ENCODE assay signal across 12 cellular contexts in genomic region chr5:14148890-14149671, GRCh38. TPM values are rescaled to one million over a fixed set of nuclear protein-coding genes. Genes with fewer than 3 reads are reported as not detected.
DNase-seq lines count a peak whose midpoint lies in the region; ATAC-seq, FAIRE-seq and TF ChIP-seq lines count a peak whose summit lies in the region.
"Had no signal": no experiment of that assay in that cellular context is flagged by ENCODE, and none has a peak within 500 bp of the region (broad histone marks: within the 10 kb centered on the region; RNA-seq: fewer than 3 reads in every experiment).

No MANE protein-coding gene starts in this region.

- H3K4me3 ChIP-seq in small intestine (ENCODE audit: low read depth in 1 of 2, low read length in 2 of 2) (no peak overlapping the region), Karpas-422 (ENCODE audit: low read length) (no peak overlapping the region)
- H3K4me3 ChIP-seq: esophagus squamous epithelium had no signal

- WGBS in small intestine, 3 donors = 30 to 61% (median 48%) methylated on average over 15 of the region's 15 CpGs

- H3K4me2 ChIP-seq in Karpas-422 (ENCODE audit: low read depth, low read length, poor library complexity, severe bottlenecking) = no peak overlapping the region
- H3K4me2 ChIP-seq: KMS-11 had no signal

- no peaks in the 10 kb centered on the region for H3K36me3 ChIP-seq in small intestine (ENCODE audit: control insufficient read depth in 2 of 2, insufficient read depth in 2 of 2, low read length in 2 of 2)
- no peaks in the 10 kb centered on the region for H3K36me3 ChIP-seq in Karpas-422 (ENCODE audit: insufficient read depth, low read length)
- H3K36me3 ChIP-seq: esophagus squamous epithelium had no signal

- no peak for ATAC-seq in HG03108 (IDR thresholded peaks at IDR 0.05; ENCODE audit: unreplicated experiment)

- no peaks in the 10 kb centered on the region for H3K79me2 ChIP-seq in Karpas-422 (ENCODE audit: low read length)

- peak; percentile 57 for DNase-seq in HuH-7 (ENCODE audit: low spot score)
- peak; percentile 58 for DNase-seq in glomerular visceral epithelial cell (ENCODE audit: extremely low spot score)
- DNase-seq in small intestine = peak; percentile 78
- no peak for DNase-seq in activated CD8-positive, alpha-beta memory T cell treated with anti-CD3 and anti-CD28 coated beads for 24 hours
- DNase-seq in Karpas-422 = no peak
- DNase-seq in inferior parietal cortex (ENCODE audit: extremely low spot score) = no peak
- DNase-seq: esophagus squamous epithelium, kidney glomerular epithelial cell, NCI-H510A treated with DMSO at 0.1 percent for 48 hours had no signal

- no peaks in the 10 kb centered on the region for H3K9me3 ChIP-seq in small intestine (ENCODE audit: control insufficient read depth, low read depth)
- H3K9me3 ChIP-seq in Karpas-422 (ENCODE audit: low read length) = no peaks in the 10 kb centered on the region
- H3K9me3 ChIP-seq: esophagus squamous epithelium had no signal

- H3K9ac ChIP-seq in Karpas-422 (ENCODE audit: low read length) = no peak overlapping the region
- H3K9ac ChIP-seq: KMS-11 had no signal

- H3K27ac ChIP-seq in small intestine (ENCODE audit: low read depth in 1 of 2, low read length in 1 of 2) = no peak overlapping the region
- H3K27ac ChIP-seq in Karpas-422 (ENCODE audit: low read length) = no peak overlapping the region
- H3K27ac ChIP-seq: KMS-11 had no signal

- H3K4me1 ChIP-seq in small intestine (ENCODE audit: control insufficient read depth in 2 of 2, insufficient read depth in 1 of 2, low read depth in 1 of 2, low read length in 1 of 2) (peaks cover 11 to 30% of the 10 kb centered on the region in 2 donors), Karpas-422 (ENCODE audit: low read length) (peaks cover 6% of the 10 kb centered on the region)

- H2AFZ ChIP-seq in Karpas-422 (ENCODE audit: low read length) = no peak overlapping the region

- FAIRE-seq in small intestine (lab: Jason Lieb, UNC) = no peak

- H4K20me1 ChIP-seq in Karpas-422 (ENCODE audit: insufficient read depth, low read depth, low read length) = no peaks in the 10 kb centered on the region

- H3K27me3 ChIP-seq in small intestine (ENCODE audit: control insufficient read depth in 2 of 2, insufficient read depth in 2 of 2, low read length in 2 of 2) = no peaks in the 10 kb centered on the region
- no peaks in the 10 kb centered on the region; the same call in 1 of the 2 replicates for H3K27me3 ChIP-seq in Karpas-422 (ENCODE audit: low read length)
- H3K27me3 ChIP-seq: esophagus squamous epithelium had no signal

- TF ChIP-seq POLR2A in GM19099 (IDR thresholded peaks at IDR 0.05; ENCODE audit: extremely low read depth, insufficient read length, low read depth) = peak; percentile 9

- H3K9me2 ChIP-seq in Karpas-422 (replicated peaks; ENCODE audit: insufficient read depth, low read length) = no peaks in the 10 kb centered on the region

RNA-seq across cellular contexts. Expression of gene TRIO, which starts 5.9 kb away (rescaled TPM):
- polyA plus RNA-seq in small intestine = 10 to 100 TPM; 13.2 to 26.6 (median 19.9) TPM
- 0.04 and 0.25 TPM in 2 replicates for total RNA-seq in Karpas-422 (2014; rRNA removed; shearing (Covaris generic); ENCODE audit: low replicate concordance)

Comparison
In these comparisons a context has a peak if more than half of its experiments do, and no peak if none do; other contexts are left out.
1. DNase-seq: peak in HuH-7 (single experiment), glomerular visceral epithelial cell (single experiment) and small intestine (single experiment); none in activated CD8-positive, alpha-beta memory T cell treated with anti-CD3 and anti-CD28 coated beads for 24 hours (single experiment), Karpas-422 (single experiment) and inferior parietal cortex (single experiment).